ENCODE assay signal across 33 cellular contexts in the genomic region with DNA sequence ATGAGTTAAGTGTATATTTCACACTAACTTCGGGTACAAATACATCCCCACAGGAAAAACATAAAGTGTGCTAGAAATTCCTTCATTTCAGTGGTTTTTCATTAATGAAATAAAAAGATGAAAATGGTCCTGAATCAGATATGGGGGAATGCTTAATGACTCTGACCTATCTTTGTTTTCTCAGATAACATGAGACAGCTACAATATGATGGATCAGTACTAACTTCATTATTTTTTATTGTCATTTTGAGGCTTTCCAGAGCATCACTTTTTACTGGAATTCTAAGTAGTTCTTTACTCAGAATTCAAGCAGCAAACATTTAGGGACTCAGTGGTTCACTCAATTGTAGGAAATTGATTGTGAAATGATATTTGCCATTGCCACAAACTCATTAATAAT. TPM values are rescaled to one million over a fixed set of nuclear protein-coding genes. Genes with fewer than 3 reads are reported as not detected.
"Had no signal": no experiment of that assay in that cellular context is flagged by ENCODE, and none has a peak within 500 bp of the region (broad histone marks: within the 10 kb centered on the region; RNA-seq: fewer than 3 reads in every experiment).

No MANE protein-coding gene starts in this region.

- H3K4me1 ChIP-seq: ascending aorta, esophagus squamous epithelium, gastroesophageal sphincter had no signal

- H3K9me3 Mint-ChIP-seq: activated CD4-positive, alpha-beta memory T cell treated with anti-CD3 and anti-CD28 coated beads, Interleukin-2, amount 10 ng/mL, durations not matched to agents 7 days and 5 days; activated CD4-positive, alpha-beta T cell treated with anti-CD3 and anti-CD28 coated beads, Interleukin-2, amount 10 ng/mL, durations not matched to agents 24 days and 14 days; activated naive CD4-positive, alpha-beta T cell treated with anti-CD3 and anti-CD28 coated beads, Interleukin-2, amount 10 ng/mL, durations not matched to agents 7 days and 5 days; activated naive CD4-positive, alpha-beta T cell treated with anti-CD3 and anti-CD28 coated beads, Interleukin-2, amount 50 U/mL, for 72 hours; activated naive CD8-positive, alpha-beta T cell treated with anti-CD3 and anti-CD28 coated beads, Interleukin-2, amount 10 ng/mL, durations not matched to agents 7 days and 5 days; activated T-cell treated with anti-CD3 and anti-CD28 coated beads, Interleukin-2, amount 50 U/mL, for 24 hours; activated T-cell treated with anti-CD3 and anti-CD28 coated beads, Interleukin-2, amount 50 U/mL, for 72 hours; central memory CD8-positive, alpha-beta T cell; dendritic cell treated with granulocyte-macrophage colony-stimulating factor and Interleukin-4, amounts not matched to agents 40 ng/mL and 50 ng/mL, for 4 days; effector memory CD8-positive, alpha-beta T cell had no signal

- H3K36me3 ChIP-seq: ascending aorta, brain microvascular endothelial cell, esophagus squamous epithelium, gastroesophageal sphincter had no signal

- DNase-seq: activated CD4-positive, alpha-beta memory T cell treated with anti-CD3 and anti-CD28 coated beads, Interleukin-2, amount 10 ng/mL, durations not matched to agents 7 days and 5 days; activated CD4-positive, alpha-beta T cell treated with anti-CD3 and anti-CD28 coated beads for 36 hours; activated CD4-positive, alpha-beta T cell treated with anti-CD3 and anti-CD28 coated beads, Interleukin-2, amount 10 ng/mL, durations not matched to agents 24 days and 14 days; activated CD4-positive, CD25-positive, alpha-beta regulatory T cell; activated CD4-positive, CD25-positive, alpha-beta regulatory T cell treated with anti-CD3 and anti-CD28 coated beads, Interleukin-2, amount 50 U/mL, for 72 hours; activated CD8-positive, alpha-beta memory T cell treated with anti-CD3 and anti-CD28 coated beads, Interleukin-2, amount 50 U/mL, for 48 hours; activated gamma-delta T cell; activated naive CD4-positive, alpha-beta T cell; activated naive CD4-positive, alpha-beta T cell treated with anti-CD3 and anti-CD28 coated beads, Interleukin-2, amount 10 ng/mL, durations not matched to agents 7 days and 5 days; activated naive CD8-positive, alpha-beta T cell treated with anti-CD3 and anti-CD28 coated beads, Interleukin-2, amount 10 ng/mL, durations not matched to agents 7 days and 5 days; activated T-cell treated with anti-CD3 and anti-CD28 coated beads for 4 hours; activated T-cell treated with anti-CD3 and anti-CD28 coated beads, Interleukin-2, amount 50 U/mL, for 24 hours; activated T-cell treated with anti-CD3 and anti-CD28 coated beads, Interleukin-2, amount 50 U/mL, for 72 hours; brain microvascular endothelial cell; effector CD4-positive, alpha-beta T cell; effector memory CD8-positive, alpha-beta T cell; esophagus squamous epithelium; foreskin melanocyte; head of caudate nucleus; T-helper 2 cell had no signal

- H3K27me3 ChIP-seq: ascending aorta had no signal

- H3K4me1 Mint-ChIP-seq: activated CD4-positive, alpha-beta memory T cell treated with anti-CD3 and anti-CD28 coated beads, Interleukin-2, amount 10 ng/mL, durations not matched to agents 7 days and 5 days; activated CD4-positive, alpha-beta T cell treated with anti-CD3 and anti-CD28 coated beads for 36 hours; activated CD4-positive, alpha-beta T cell treated with anti-CD3 and anti-CD28 coated beads, Interleukin-2, amount 10 ng/mL, durations not matched to agents 24 days and 14 days; activated naive CD4-positive, alpha-beta T cell treated with anti-CD3 and anti-CD28 coated beads, Interleukin-2, amount 10 ng/mL, durations not matched to agents 7 days and 5 days; activated naive CD8-positive, alpha-beta T cell treated with anti-CD3 and anti-CD28 coated beads, Interleukin-2, amount 10 ng/mL, durations not matched to agents 7 days and 5 days; central memory CD8-positive, alpha-beta T cell had no signal

- ATAC-seq: activated CD4-positive, alpha-beta T cell treated with anti-CD3 and anti-CD28 coated beads for 36 hours; activated naive CD4-positive, alpha-beta T cell treated with anti-CD3 and anti-CD28 coated beads, Interleukin-2, amount 50 U/mL, for 72 hours; activated T-cell treated with anti-CD3 and anti-CD28 coated beads, Interleukin-2, amount 50 U/mL, for 72 hours; effector memory CD8-positive, alpha-beta T cell; gastroesophageal sphincter had no signal

- H3K4me3 ChIP-seq: ascending aorta, coronary artery, esophagus squamous epithelium, gastroesophageal sphincter had no signal

- H3K27ac Mint-ChIP-seq: activated CD4-positive, alpha-beta memory T cell treated with anti-CD3 and anti-CD28 coated beads, Interleukin-2, amount 10 ng/mL, durations not matched to agents 7 days and 5 days; activated CD4-positive, alpha-beta T cell treated with anti-CD3 and anti-CD28 coated beads for 36 hours; activated CD4-positive, alpha-beta T cell treated with anti-CD3 and anti-CD28 coated beads, Interleukin-2, amount 10 ng/mL, durations not matched to agents 24 days and 14 days; activated naive CD4-positive, alpha-beta T cell treated with anti-CD3 and anti-CD28 coated beads, Interleukin-2, amount 10 ng/mL, durations not matched to agents 7 days and 5 days; activated naive CD4-positive, alpha-beta T cell treated with anti-CD3 and anti-CD28 coated beads, Interleukin-2, amount 50 U/mL, for 72 hours; activated naive CD8-positive, alpha-beta T cell treated with anti-CD3 and anti-CD28 coated beads, Interleukin-2, amount 10 ng/mL, durations not matched to agents 7 days and 5 days; activated T-cell treated with anti-CD3 and anti-CD28 coated beads, Interleukin-2, amount 50 U/mL, for 24 hours; activated T-cell treated with anti-CD3 and anti-CD28 coated beads, Interleukin-2, amount 50 U/mL, for 72 hours; dendritic cell treated with granulocyte-macrophage colony-stimulating factor and Interleukin-4, amounts not matched to agents 40 ng/mL and 50 ng/mL, for 4 days; effector memory CD8-positive, alpha-beta T cell had no signal

- H3K36me3 Mint-ChIP-seq: activated naive CD4-positive, alpha-beta T cell treated with anti-CD3 and anti-CD28 coated beads, Interleukin-2, amount 10 ng/mL, durations not matched to agents 7 days and 5 days; activated naive CD8-positive, alpha-beta T cell treated with anti-CD3 and anti-CD28 coated beads, Interleukin-2, amount 10 ng/mL, durations not matched to agents 7 days and 5 days had no signal

- H3K4me3 Mint-ChIP-seq: activated CD4-positive, alpha-beta memory T cell treated with anti-CD3 and anti-CD28 coated beads, Interleukin-2, amount 10 ng/mL, durations not matched to agents 7 days and 5 days; activated CD4-positive, alpha-beta T cell treated with anti-CD3 and anti-CD28 coated beads for 36 hours; activated CD4-positive, alpha-beta T cell treated with anti-CD3 and anti-CD28 coated beads, Interleukin-2, amount 10 ng/mL, durations not matched to agents 24 days and 14 days; activated naive CD4-positive, alpha-beta T cell treated with anti-CD3 and anti-CD28 coated beads, Interleukin-2, amount 10 ng/mL, durations not matched to agents 7 days and 5 days; activated naive CD8-positive, alpha-beta T cell treated with anti-CD3 and anti-CD28 coated beads, Interleukin-2, amount 10 ng/mL, durations not matched to agents 7 days and 5 days; activated T-cell treated with anti-CD3 and anti-CD28 coated beads, Interleukin-2, amount 50 U/mL, for 24 hours; activated T-cell treated with anti-CD3 and anti-CD28 coated beads, Interleukin-2, amount 50 U/mL, for 72 hours; central memory CD8-positive, alpha-beta T cell; dendritic cell treated with granulocyte-macrophage colony-stimulating factor and Interleukin-4, amounts not matched to agents 40 ng/mL and 50 ng/mL, for 4 days; effector memory CD8-positive, alpha-beta T cell had no signal

- H3K9me3 ChIP-seq: ascending aorta, esophagus squamous epithelium, gastroesophageal sphincter had no signal

- H3K27me3 Mint-ChIP-seq: central memory CD8-positive, alpha-beta T cell; effector memory CD8-positive, alpha-beta T cell had no signal

RNA-seq across cellular contexts. Expression of a gene that starts 2.8 kb away (rescaled TPM):
- total RNA-seq: activated CD4-positive, alpha-beta T cell treated with anti-CD3 and anti-CD28 coated beads for 36 hours; activated CD4-positive, alpha-beta T cell treated with anti-CD3 and anti-CD28 coated beads, Interleukin-2, amount 10 ng/mL, durations not matched to agents 24 days and 14 days; activated naive CD4-positive, alpha-beta T cell treated with anti-CD3 and anti-CD28 coated beads, Interleukin-2, amount 50 U/mL, for 72 hours; activated naive CD8-positive, alpha-beta T cell treated with anti-CD3 and anti-CD28 coated beads, Interleukin-2, amount 10 ng/mL, durations not matched to agents 7 days and 5 days; activated T-cell treated with anti-CD3 and anti-CD28 coated beads, Interleukin-2, amount 50 U/mL, for 72 hours; ascending aorta; bronchial epithelial cell; cardiac septum; endothelial cell of umbilical vein; esophagus squamous epithelium; fibroblast of lung; fibroblast of villous mesenchyme; glomerular endothelial cell; T-helper 1 cell treated with Interleukin-12 subunit alpha and Interleukin-12 subunit beta and Interleukin-4 antibody, amounts not matched to agents 30 ng/mL and 1 ng/mL, for 36 hours had no signal
